Comparison of ENCODE assay signal across 7 cellular contexts in genomic region chr11:61828379-61828628, GRCh38. TPM values are rescaled to one million over a fixed set of nuclear protein-coding genes. Genes with fewer than 3 reads are reported as not detected.
DNase-seq lines count a peak whose midpoint lies in the region; ATAC-seq and TF ChIP-seq lines count a peak whose summit lies in the region.

No MANE protein-coding gene starts in this region.

- H3K9me3 Mint-ChIP-seq in H9 = no peaks in the 10 kb centered on the region
- H3K9me3 Mint-ChIP-seq in activated CD4-positive, alpha-beta memory T cell treated with anti-CD3 and anti-CD28 coated beads for 36 hours = no peaks in the 10 kb centered on the region

- H3K27ac ChIP-seq in H9 (ENCODE audit: insufficient read length, low read depth, low read length) = no peak overlapping the region
- peak overlapping the region; percentile 55 for H3K27ac ChIP-seq in subcutaneous abdominal adipose tissue (ENCODE audit: low read depth, low read length)

- no peak for TF ChIP-seq CTCF in H9 (conservative IDR thresholded peaks at IDR 0.05)

- H2BK5ac ChIP-seq in H9 (ENCODE audit: insufficient read length, low read length) = no peak overlapping the region

- POLR2A ChIA-PET in activated CD4-positive, alpha-beta memory T cell treated with anti-CD3 and anti-CD28 coated beads for 36 hours (lab: Charles Lee) = interaction anchor here (1.0 to 2.1 kb wide), 3 partner anchors 11 to 36 kb away, joined by 4 to 8 read pairs (median 4); partner anchors contain the start of genes FADS1, FEN1 and TMEM258

- H3K27ac Mint-ChIP-seq in H9 = peak overlapping the region; percentile 95 to 99 (median 97)
- H3K27ac Mint-ChIP-seq in activated CD4-positive, alpha-beta memory T cell treated with anti-CD3 and anti-CD28 coated beads for 36 hours = peak overlapping the region; percentile 52

- H2AK5ac ChIP-seq in H9 (ENCODE audit: insufficient read length, low read length) = no peak overlapping the region

- H3K14ac ChIP-seq in H9 (ENCODE audit: insufficient read depth, low read length) = peak overlapping the region; percentile 66

- H3K4me1 Mint-ChIP-seq in H9 = peaks cover 50 to 51% of the 10 kb centered on the region in 2 experiments
- peaks cover 8% of the 10 kb centered on the region for H3K4me1 Mint-ChIP-seq in activated CD4-positive, alpha-beta memory T cell treated with anti-CD3 and anti-CD28 coated beads for 36 hours (ENCODE audit: low read depth)

- peaks cover 2% of the 10 kb centered on the region for H3K79me1 ChIP-seq in H9 (ENCODE audit: insufficient read depth, low read depth, low read length, poor library complexity, severe bottlenecking)

- H3K56ac ChIP-seq in H9 (ENCODE audit: insufficient read length, low read depth, low read length) = no peak overlapping the region

- no peak overlapping the region for H3K4ac ChIP-seq in H9 (ENCODE audit: low read depth, low read length)

- no peak overlapping the region for H4K8ac ChIP-seq in H9 (replicated peaks; ENCODE audit: insufficient read length, low read depth, low read length)

- H3K23me2 ChIP-seq in H9 (ENCODE audit: insufficient read length, low read depth, low read length, poor library complexity, severe bottlenecking) = peaks cover 16% of the 10 kb centered on the region

- H3K18ac ChIP-seq in H9 (ENCODE audit: insufficient read length, low read depth, low read length) = peak overlapping the region; percentile 12

- H3K4me3 ChIP-seq in iPS-15b (ENCODE audit: low read depth, low read length) = peak overlapping the region; percentile 71
- peak overlapping the region; percentile 38 to 77 (median 68) for H3K4me3 ChIP-seq in subcutaneous abdominal adipose tissue (ENCODE audit: low read depth in 1 of 5, low read length in 5 of 5)

- peak overlapping the region; percentile 54 for H3K9ac ChIP-seq in H9 (ENCODE audit: extremely low read depth, insufficient read length, low read length)
- H3K9ac ChIP-seq in iPS-15b (ENCODE audit: low read depth, low read length) = peak overlapping the region; percentile 81
- H3K9ac ChIP-seq in subcutaneous abdominal adipose tissue (ENCODE audit: low read length in 5 of 5) = peak overlapping the region in 4 of 5 donors; percentile 36 to 62 (median 58)

- no peak overlapping the region for H2BK20ac ChIP-seq in H9 (ENCODE audit: low read depth, low read length, poor library complexity, severe bottlenecking)

- H3K23ac ChIP-seq in H9 (ENCODE audit: insufficient read length, low read depth, low read length) = no peak overlapping the region

- no peak for ATAC-seq in GM18867 (IDR thresholded peaks at IDR 0.05; ENCODE audit: unreplicated experiment)

- H2BK12ac ChIP-seq in H9 (ENCODE audit: insufficient read length, low read depth, low read length) = no peak overlapping the region

- H2BK120ac ChIP-seq in H9 (ENCODE audit: low read depth, low read length, poor library complexity, severe bottlenecking) = no peak overlapping the region

- no peak overlapping the region for H2BK15ac ChIP-seq in H9 (ENCODE audit: low read depth, low read length)

- H4K5ac ChIP-seq in H9 (ENCODE audit: insufficient read length, low read depth, low read length) = no peak overlapping the region

- peak overlapping the region; percentile 91 to 93 for H3K4me3 Mint-ChIP-seq in H9
- H3K4me3 Mint-ChIP-seq in activated CD4-positive, alpha-beta memory T cell treated with anti-CD3 and anti-CD28 coated beads for 36 hours = peak overlapping the region; percentile 85

- H3K79me2 ChIP-seq in H9 (ENCODE audit: insufficient read depth, low read length) = peaks cover 38% of the 10 kb centered on the region; the same call in 1 of the 2 replicates

- H2AFZ ChIP-seq in H9 (ENCODE audit: low read length) = no peak overlapping the region

- CTCF ChIA-PET in activated CD4-positive, alpha-beta memory T cell treated with anti-CD3 and anti-CD28 coated beads for 36 hours (lab: Charles Lee) = interaction anchor here (1.0 to 3.0 kb wide), 7 partner anchors 12 to 184 kb away, joined by 3 to 20 read pairs (median 4); partner anchors contain the start of gene FADS1

- peak overlapping the region; percentile 96 for H3K4me2 ChIP-seq in H9 (ENCODE audit: insufficient read depth, insufficient read length, low read length)

- H3K27me3 ChIP-seq in H9 (ENCODE audit: insufficient read depth, low read length) = no peaks in the 10 kb centered on the region
- H3K27me3 ChIP-seq in iPS-15b (ENCODE audit: control insufficient read depth, insufficient read depth, low read length) = no peaks in the 10 kb centered on the region
- H3K27me3 ChIP-seq in subcutaneous abdominal adipose tissue (ENCODE audit: control insufficient read depth in 5 of 5, insufficient read depth in 4 of 5, low read length in 5 of 5) = peaks cover 0 to 4% (median 0%) of the 10 kb centered on the region in 5 donors

- H3K36me3 ChIP-seq in iPS-15b (ENCODE audit: control insufficient read depth, insufficient read depth, low read length) (no peaks in the 10 kb centered on the region), subcutaneous abdominal adipose tissue (ENCODE audit: control insufficient read depth in 5 of 5, insufficient read depth in 5 of 5, low read length in 5 of 5) (no peaks in the 10 kb centered on the region)

- H3T11ph ChIP-seq in H9 (ENCODE audit: low read length) = no peak overlapping the region

- WGBS in H9 (ENCODE audit: extremely low coverage, insufficient read length, low lambda C conversion rate) = no CpG with 5 or more reads among the region's 16 CpGs

- intact Hi-C loops in activated CD4-positive, alpha-beta memory T cell treated with anti-CD3 and anti-CD28 coated beads for 36 hours (cut with micrococcal nuclease) = loop anchor here (1.0 to 5.0 kb wide), 2 partner anchors 12 to 36 kb away; partner anchors contain the start of genes FEN1 and TMEM258

- peaks cover 15 to 30% (median 28%) of the 10 kb centered on the region in 3 experiments; a peak in 6 of 7 replicates for H3K36me3 Mint-ChIP-seq in H9 (ENCODE audit: insufficient read depth in 1 of 3, low read depth in 3 of 3)
- H3K36me3 Mint-ChIP-seq in activated CD4-positive, alpha-beta memory T cell treated with anti-CD3 and anti-CD28 coated beads for 36 hours = peaks cover 2% of the 10 kb centered on the region

- no peaks in the 10 kb centered on the region for H3K9me3 ChIP-seq in H9 (ENCODE audit: control insufficient read depth, low read depth, low read length)
- H3K9me3 ChIP-seq in iPS-15b (ENCODE audit: control insufficient read depth, insufficient read depth, low read length) = no peaks in the 10 kb centered on the region
- no peaks in the 10 kb centered on the region for H3K9me3 ChIP-seq in subcutaneous abdominal adipose tissue (ENCODE audit: control insufficient read depth in 5 of 5, low read length in 5 of 5)

- H3K4me1 ChIP-seq in H9 (ENCODE audit: insufficient read depth, low read length) = peaks cover 5% of the 10 kb centered on the region; the same call in 1 of the 2 replicates
- peaks cover 4% of the 10 kb centered on the region for H3K4me1 ChIP-seq in iPS-15b (ENCODE audit: control insufficient read depth, insufficient read depth, low read length)
- H3K4me1 ChIP-seq in subcutaneous abdominal adipose tissue (ENCODE audit: control insufficient read depth in 5 of 5, insufficient read depth in 5 of 5, low read length in 5 of 5) = peaks cover 12 to 52% (median 40%) of the 10 kb centered on the region in 5 donors

- no peaks in the 10 kb centered on the region for H4K20me1 ChIP-seq in H9 (ENCODE audit: control insufficient read depth, insufficient read depth, insufficient read length)

- H3K27me3 Mint-ChIP-seq in H9 (ENCODE audit: low read depth) = no peaks in the 10 kb centered on the region
- H3K27me3 Mint-ChIP-seq in activated CD4-positive, alpha-beta memory T cell treated with anti-CD3 and anti-CD28 coated beads for 36 hours = peaks cover 15% of the 10 kb centered on the region

- no peak overlapping the region for H4K91ac ChIP-seq in H9 (ENCODE audit: insufficient read length, low read depth, low read length)

- DNase-seq in H9 (no peak), kidney tubule cell (ENCODE audit: low spot score) (no peak), AG20443 (ENCODE audit: low spot score) (no peak)
- DNase-seq in activated CD4-positive, alpha-beta memory T cell treated with anti-CD3 and anti-CD28 coated beads for 36 hours = no peak

RNA-seq across cellular contexts. Expression of gene FADS2, which starts 0.2 kb away (rescaled TPM):
- total RNA-seq in H9 (2021) = 316 and 322 TPM in 2 replicates
- total RNA-seq in activated CD4-positive, alpha-beta memory T cell treated with anti-CD3 and anti-CD28 coated beads for 36 hours = 10 to 100 TPM; 58.2 to 60.8 TPM

RNA-seq across cellular contexts. Expression of gene FADS1, which starts 11.5 kb away (rescaled TPM):
- 125 and 126 TPM in 2 replicates for total RNA-seq in H9 (2021)
- total RNA-seq in activated CD4-positive, alpha-beta memory T cell treated with anti-CD3 and anti-CD28 coated beads for 36 hours = 10 to 100 TPM; 24.9 to 26.5 TPM

RNA-seq across cellular contexts. Expression of gene FEN1, which starts 35.6 kb away (rescaled TPM):
- 114 and 115 TPM in 2 replicates for total RNA-seq in H9 (2021)
- total RNA-seq in activated CD4-positive, alpha-beta memory T cell treated with anti-CD3 and anti-CD28 coated beads for 36 hours = 100 to 1,000 TPM; 108 to 111 TPM

RNA-seq across cellular contexts. Expression of gene TMEM258, which starts 35.9 kb away (rescaled TPM):
- 199 and 201 TPM in 2 replicates for total RNA-seq in H9 (2021)
- total RNA-seq in activated CD4-positive, alpha-beta memory T cell treated with anti-CD3 and anti-CD28 coated beads for 36 hours = 100 to 1,000 TPM; 191 to 192 TPM
